In genomic region chr9:137342482-137342881, GRCh38 we compare ENCODE assay signal across 24 cellular contexts. TPM values are rescaled to one million over a fixed set of nuclear protein-coding genes. Genes with fewer than 3 reads are reported as not detected.
"Had no signal": no experiment of that assay in that cellular context is flagged by ENCODE, and none has a peak within 500 bp of the region (broad histone marks: within the 10 kb centered on the region; RNA-seq: fewer than 3 reads in every experiment).

No MANE protein-coding gene starts in this region.

- H3K36me3 ChIP-seq: lower lobe of right lung had no signal

- ATAC-seq: foreskin keratinocyte, gastroesophageal sphincter, heart right ventricle, left cardiac atrium, left lung, left ventricle myocardium superior, lower lobe of right lung had no signal

- DNase-seq: dermis blood vessel endothelial cell; dorsolateral prefrontal cortex; effector CD4-positive, alpha-beta T cell; effector memory CD4-positive, alpha-beta T cell; foreskin keratinocyte; glutamatergic neuron; head of caudate nucleus; heart right ventricle; hippocampal formation; left cardiac atrium; left lung; left ventricle myocardium superior; lower lobe of right lung; mesenchymal stem cell; midbrain had no signal

- H3K27me3 ChIP-seq: dorsolateral prefrontal cortex, esophagus muscularis mucosa, foreskin keratinocyte, gastroesophageal sphincter, heart right ventricle, left lung had no signal

- H3K4me3 ChIP-seq: coronary artery, dorsolateral prefrontal cortex, esophagus muscularis mucosa, gastroesophageal sphincter, heart right ventricle, left lung, lower lobe of right lung had no signal

- H3K4me1 ChIP-seq: esophagus muscularis mucosa, foreskin keratinocyte, gastroesophageal sphincter, left lung, lower lobe of right lung had no signal

- FAIRE-seq: colon, endothelial cell of umbilical vein, frontal cortex, islet of Langerhans, keratinocyte had no signal

- H3K27ac ChIP-seq: coronary artery, dorsolateral prefrontal cortex, esophagus muscularis mucosa, foreskin keratinocyte, gastroesophageal sphincter, heart right ventricle, left lung, lower lobe of right lung had no signal

RNA-seq across cellular contexts. Expression of gene NRARP, which starts 40.4 kb away (rescaled TPM):
- total RNA-seq: fibroblast of lung had no signal
